Comparison of ENCODE assay signal across 9 cellular contexts in genomic region chr2:217222511-217222910, GRCh38.
A peak's percentile ranks its signal among the peaks of the same experiment; 100 is the strongest.
DNase-seq lines count a peak whose midpoint lies in the region; ATAC-seq and TF ChIP-seq lines count a peak whose summit lies in the region.
"Had no signal": no experiment of that assay in that cellular context is flagged by ENCODE, and none has a peak within 500 bp of the region (broad histone marks: within the 10 kb centered on the region; RNA-seq: fewer than 3 reads in every experiment).

No MANE protein-coding gene starts in this region.

- peak; percentile 11 for ATAC-seq in GM19023 (IDR thresholded peaks at IDR 0.05; ENCODE audit: unreplicated experiment)
- peak; percentile 25 for ATAC-seq in HG03097 (IDR thresholded peaks at IDR 0.05; ENCODE audit: low FRiP score, unreplicated experiment)

- H3K27me3 ChIP-seq in A673 (replicated peaks; ENCODE audit: insufficient read depth, low read depth, low read length, poor library complexity): no peaks in the 10 kb centered on the region

- no TSS peak for BruUV-seq in A673 (replicated peaks; lab: Mats Ljungman, UMichigan)

- no peaks in the 10 kb centered on the region for H3K36me3 ChIP-seq in A673 (ENCODE audit: insufficient read depth, low read length, poor library complexity, severe bottlenecking)

- CTCF ChIA-PET in A673 (lab: Charles Lee): no interaction called here

- TF ChIP-seq CTCF in A673 (conservative IDR thresholded peaks at IDR 0.05; ENCODE audit: low read depth, low read length): no peak

- peaks cover 39% of the 10 kb centered on the region for H3K4me1 Mint-ChIP-seq in T-helper 1 cell treated with Interleukin-12 subunit alpha and Interleukin-12 subunit beta and Interleukin-4 antibody, amounts not matched to agents 30 μg/mL and 1 μg/mL, for 36 hours (ENCODE audit: low read depth)

- intact Hi-C loops in A673 (cut with micrococcal nuclease; ENCODE audit: unreplicated experiment): no loop called here

- H3K27ac Mint-ChIP-seq in T-helper 1 cell treated with Interleukin-12 subunit alpha and Interleukin-12 subunit beta and Interleukin-4 antibody, amounts not matched to agents 30 μg/mL and 1 μg/mL, for 36 hours: peak overlapping the region; percentile 68

- H3K9me3 Mint-ChIP-seq in T-helper 1 cell treated with Interleukin-12 subunit alpha and Interleukin-12 subunit beta and Interleukin-4 antibody, amounts not matched to agents 30 μg/mL and 1 μg/mL, for 36 hours: peaks cover 16% of the 10 kb centered on the region

- peaks cover 14% of the 10 kb centered on the region for H3K36me3 Mint-ChIP-seq in T-helper 1 cell treated with Interleukin-12 subunit alpha and Interleukin-12 subunit beta and Interleukin-4 antibody, amounts not matched to agents 30 μg/mL and 1 μg/mL, for 36 hours (ENCODE audit: low read depth)

- POLR2A ChIA-PET in A673 (lab: Charles Lee; ENCODE audit: low non-redundant PET): no interaction called here

- H3K9me3 ChIP-seq in A673 (ENCODE audit: low read depth, low read length, poor library complexity, severe bottlenecking): no peaks in the 10 kb centered on the region

- DNase-seq in A673 (ENCODE audit: low spot score) (no peak), NCI-H2171 (lab: John Stamatoyannopoulos, UW) (no peak), NCI-H446 treated with DMSO at 0.1 percent for 48 hours (lab: John Stamatoyannopoulos, UW) (no peak), foreskin melanocyte (no peak), activated gamma-delta T cell treated with Interleukin-2 at 50 U/mL for 16 hours (no peak)
- DNase-seq: NCI-H2029 treated with DMSO at 0.1 percent for 48 hours had no signal

- H3K27ac ChIP-seq in A673 (ENCODE audit: low read depth, low read length, poor library complexity, severe bottlenecking): peak overlapping the region; percentile 61

- H3K4me3 ChIP-seq in A673 (ENCODE audit: low read depth, low read length, poor library complexity, severe bottlenecking): no peak overlapping the region

- H3K4me1 ChIP-seq in A673 (ENCODE audit: insufficient read depth, low read length, poor library complexity, severe bottlenecking): peaks cover 20% of the 10 kb centered on the region

- peaks cover 6% of the 10 kb centered on the region for H3K27me3 Mint-ChIP-seq in T-helper 1 cell treated with Interleukin-12 subunit alpha and Interleukin-12 subunit beta and Interleukin-4 antibody, amounts not matched to agents 30 μg/mL and 1 μg/mL, for 36 hours (ENCODE audit: low read depth)

- H3K4me3 Mint-ChIP-seq in T-helper 1 cell treated with Interleukin-12 subunit alpha and Interleukin-12 subunit beta and Interleukin-4 antibody, amounts not matched to agents 30 μg/mL and 1 μg/mL, for 36 hours: peak overlapping the region; percentile 27
